Comparison of ENCODE assay signal across 26 cellular contexts in the genomic region with DNA sequence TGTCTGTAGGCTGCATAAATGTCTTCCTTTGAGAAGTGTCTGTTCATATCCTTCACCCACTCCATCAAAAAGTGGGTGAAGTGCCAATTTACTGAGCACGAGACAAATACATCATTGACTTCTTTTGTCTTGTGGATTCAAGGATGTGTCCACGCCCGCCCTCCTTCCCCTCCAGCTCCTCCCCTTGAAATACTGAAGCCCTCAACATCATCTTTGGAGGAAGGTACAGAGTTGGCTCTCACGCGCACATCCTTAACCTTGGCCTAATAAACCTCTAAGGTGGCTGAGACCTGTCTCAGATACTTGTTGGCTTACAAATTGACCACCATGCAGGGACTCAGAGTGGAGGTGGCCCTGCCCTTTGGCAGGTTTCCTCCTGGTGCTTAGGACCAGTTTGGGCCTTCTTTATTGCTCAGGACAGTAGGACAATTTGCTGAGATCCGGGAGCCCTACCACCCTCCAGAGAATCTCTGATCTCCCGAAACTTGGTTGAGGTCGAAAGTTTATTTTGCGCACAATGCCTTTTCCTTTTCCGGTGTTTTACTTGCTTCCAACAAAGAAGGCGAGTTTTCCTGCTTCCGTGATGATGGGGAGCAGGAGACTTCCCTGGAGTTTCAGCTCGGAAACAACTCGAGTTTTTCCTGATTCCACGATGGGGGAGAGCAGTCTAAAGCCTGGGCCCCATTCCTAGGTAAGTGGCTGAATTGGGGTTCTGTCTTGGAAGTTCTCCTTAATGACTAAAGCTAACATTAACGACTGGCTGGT.
"Had no signal": no experiment of that assay in that cellular context is flagged by ENCODE, and none has a peak within 500 bp of the region (broad histone marks: within the 10 kb centered on the region; RNA-seq: fewer than 3 reads in every experiment).

No MANE protein-coding gene starts in this region.

- H3K9me3 ChIP-seq: colonic mucosa, thoracic aorta had no signal

- H3K27me3 ChIP-seq: colonic mucosa, dorsolateral prefrontal cortex had no signal

- DNase-seq: activated CD4-positive, alpha-beta memory T cell treated with anti-CD3 and anti-CD28 coated beads, Interleukin-2, amount 10 ng/mL, durations not matched to agents 7 days and 5 days; activated CD4-positive, alpha-beta T cell treated with anti-CD3 and anti-CD28 coated beads, Interleukin-2, amount 10 ng/mL, durations not matched to agents 24 days and 14 days; activated CD4-positive, CD25-positive, alpha-beta regulatory T cell treated with anti-CD3 and anti-CD28 coated beads, Interleukin-2, amount 50 U/mL, for 72 hours; activated CD8-positive, alpha-beta memory T cell treated with anti-CD3 and anti-CD28 coated beads, Interleukin-2, amount 50 U/mL, for 48 hours; activated gamma-delta T cell; activated naive CD4-positive, alpha-beta T cell treated with anti-CD3 and anti-CD28 coated beads, Interleukin-2, amount 50 U/mL, for 16 hours; activated T-cell treated with anti-CD3 and anti-CD28 coated beads, Interleukin-2, amount 50 U/mL, for 24 hours; colonic mucosa; dorsolateral prefrontal cortex; effector memory CD4-positive, alpha-beta T cell; kidney glomerular epithelial cell; midbrain; naive thymus-derived CD8-positive, alpha-beta T cell; posterior cingulate gyrus; stimulated activated CD4-positive, alpha-beta T cell treated with anti-CD3 and anti-CD28 coated beads, Interleukin-12 subunit alpha, Interleukin-12 subunit beta, amount 100 ng/mL, for 4 hours; stimulated activated CD4-positive, alpha-beta T cell treated with anti-CD3 and anti-CD28 coated beads, Interleukin-4, amount 100 ng/mL, for 1 hour; stimulated activated naive CD8-positive, alpha-beta T cell treated with anti-CD3 and anti-CD28 coated beads, Interleukin-15, Interleukin-2, amounts not matched to agents 100 U/mL and 50 U/mL, for 24 hours; T-helper 2 cell had no signal

- H3K27ac Mint-ChIP-seq: activated CD4-positive, alpha-beta memory T cell treated with anti-CD3 and anti-CD28 coated beads, Interleukin-2, amount 10 ng/mL, durations not matched to agents 7 days and 5 days; activated CD4-positive, alpha-beta T cell treated with anti-CD3 and anti-CD28 coated beads, Interleukin-2, amount 10 ng/mL, durations not matched to agents 24 days and 14 days; activated T-cell treated with anti-CD3 and anti-CD28 coated beads, Interleukin-2, amount 50 U/mL, for 24 hours; memory B cell; naive thymus-derived CD8-positive, alpha-beta T cell; type B pancreatic cell had no signal

- H3K4me1 ChIP-seq: colonic mucosa had no signal

- H3K4me1 Mint-ChIP-seq: memory B cell had no signal

- H3K4me3 Mint-ChIP-seq: activated CD4-positive, alpha-beta memory T cell treated with anti-CD3 and anti-CD28 coated beads, Interleukin-2, amount 10 ng/mL, durations not matched to agents 7 days and 5 days; activated CD4-positive, alpha-beta T cell treated with anti-CD3 and anti-CD28 coated beads, Interleukin-2, amount 10 ng/mL, durations not matched to agents 24 days and 14 days; activated T-cell treated with anti-CD3 and anti-CD28 coated beads, Interleukin-2, amount 50 U/mL, for 24 hours; memory B cell; naive thymus-derived CD8-positive, alpha-beta T cell; type B pancreatic cell had no signal

- ATAC-seq: naive thymus-derived CD8-positive, alpha-beta T cell; sciatic nerve; stimulated activated naive CD8-positive, alpha-beta T cell treated with anti-CD3 and anti-CD28 coated beads, Interleukin-15, Interleukin-2, amounts not matched to agents 100 U/mL and 50 U/mL, for 24 hours had no signal

- H3K27ac ChIP-seq: colonic mucosa, dorsolateral prefrontal cortex, SK-N-MC, thoracic aorta had no signal

- H3K4me3 ChIP-seq: colonic mucosa, dorsolateral prefrontal cortex, SK-N-MC, skin epidermis, thoracic aorta had no signal

- H3K27me3 Mint-ChIP-seq: activated CD4-positive, alpha-beta memory T cell treated with anti-CD3 and anti-CD28 coated beads, Interleukin-2, amount 10 ng/mL, durations not matched to agents 7 days and 5 days; activated CD4-positive, alpha-beta T cell treated with anti-CD3 and anti-CD28 coated beads, Interleukin-2, amount 10 ng/mL, durations not matched to agents 24 days and 14 days; activated T-cell treated with anti-CD3 and anti-CD28 coated beads, Interleukin-2, amount 50 U/mL, for 24 hours; memory B cell; naive thymus-derived CD8-positive, alpha-beta T cell; type B pancreatic cell had no signal

- FAIRE-seq: bronchial epithelial cell, frontal cortex had no signal

- H3K36me3 Mint-ChIP-seq: memory B cell; naive thymus-derived CD8-positive, alpha-beta T cell had no signal

- H3K9me3 Mint-ChIP-seq: activated CD4-positive, alpha-beta memory T cell treated with anti-CD3 and anti-CD28 coated beads, Interleukin-2, amount 10 ng/mL, durations not matched to agents 7 days and 5 days; activated CD4-positive, alpha-beta T cell treated with anti-CD3 and anti-CD28 coated beads, Interleukin-2, amount 10 ng/mL, durations not matched to agents 24 days and 14 days; activated T-cell treated with anti-CD3 and anti-CD28 coated beads, Interleukin-2, amount 50 U/mL, for 24 hours; memory B cell; naive thymus-derived CD8-positive, alpha-beta T cell; type B pancreatic cell had no signal

- H3K36me3 ChIP-seq: colonic mucosa, thoracic aorta had no signal
